2 cellular contexts compared by ENCODE assay signal in genomic region chr1:84298688-84299535, GRCh38.
TF ChIP-seq lines count a peak whose summit lies in the region.

No MANE protein-coding gene starts in this region.

TF ChIP-seq in SK-N-SH treated with all-trans-retinoic acid at 6 μM for 48 hours, 23 proteins besides CTCF, POLR2A, EP300 and RAD21 (continued from another document):
- TF ChIP-seq TSHZ2 (CRISPR knock-in tag; IDR thresholded peaks at IDR 0.05) (no peak), ZFP30 (CRISPR knock-in tag; IDR thresholded peaks at IDR 0.05) (no peak), BACH2 (CRISPR knock-in tag; IDR thresholded peaks at IDR 0.05; ENCODE audit: borderline replicate concordance) (no peak), ZFP3 (CRISPR knock-in tag; IDR thresholded peaks at IDR 0.05) (no peak), OSR1 (CRISPR knock-in tag; IDR thresholded peaks at IDR 0.05) (no peak), ISL1 (CRISPR knock-in tag; IDR thresholded peaks at IDR 0.05) (no peak), RARB (CRISPR knock-in tag; IDR thresholded peaks at IDR 0.05) (no peak), CREB5 (CRISPR knock-in tag; IDR thresholded peaks at IDR 0.05; ENCODE audit: low read depth) (no peak), PATZ1 (CRISPR knock-in tag; IDR thresholded peaks at IDR 0.05; ENCODE audit: borderline replicate concordance) (no peak), ESRRG (CRISPR knock-in tag; IDR thresholded peaks at IDR 0.05) (no peak)

TF ChIP-seq in K562, 482 proteins besides CTCF, POLR2A, EP300 and RAD21 (continued from another document and continues in another):
- TF ChIP-seq ATF3 (IDR thresholded peaks at IDR 0.05), result no peak
- no peak for TF ChIP-seq ATF3 (CRISPR knock-in tag; conservative IDR thresholded peaks at IDR 0.05)
- peak; percentile 44 for TF ChIP-seq EP400 (IDR thresholded peaks at IDR 0.05)
- TF ChIP-seq NBN (IDR thresholded peaks at IDR 0.05; ENCODE audit: low read depth), result peak; percentile 35; the same call in 1 of the 2 replicates
- peak; percentile 62 for TF ChIP-seq DPF2 (IDR thresholded peaks at IDR 0.05)
- no peak for TF ChIP-seq SREBF1 (IDR thresholded peaks at IDR 0.05; ENCODE audit: borderline replicate concordance, low read depth, low read length)
- TF ChIP-seq E4F1 (CRISPR knock-in tag; IDR thresholded peaks at IDR 0.05; ENCODE audit: borderline replicate concordance), result no peak
- peak in 1 of 2 experiments; percentile 66; a peak in 1 of 4 replicates for TF ChIP-seq HDAC1 (IDR thresholded peaks at IDR 0.05)
- no peak for TF ChIP-seq FOXA3 (CRISPR knock-in tag; conservative IDR thresholded peaks at IDR 0.05 in 1 of 2, IDR thresholded peaks at IDR 0.05 in 1 of 2)
- peak; percentile 73 for TF ChIP-seq TRIM28 (IDR thresholded peaks at IDR 0.05)
- TF ChIP-seq CHAMP1 (IDR thresholded peaks at IDR 0.05), result no peak
- TF ChIP-seq ETV5 (CRISPR knock-in tag; IDR thresholded peaks at IDR 0.05; ENCODE audit: low read depth), result peak; percentile 17; the same call in 1 of the 2 replicates
- no peak for TF ChIP-seq ZBTB8A (IDR thresholded peaks at IDR 0.05; ENCODE audit: partially characterized antibody)
- TF ChIP-seq GABPB1 (CRISPR knock-in tag; IDR thresholded peaks at IDR 0.05), result no peak
- TF ChIP-seq CREB1 (IDR thresholded peaks at IDR 0.05), result no peak
- no peak for TF ChIP-seq CREB1 (CRISPR knock-in tag; IDR thresholded peaks at IDR 0.05)
- no peak for TF ChIP-seq ZNF175 (CRISPR knock-in tag; IDR thresholded peaks at IDR 0.05; ENCODE audit: low read depth)
- TF ChIP-seq ZNF639 (CRISPR knock-in tag; conservative IDR thresholded peaks at IDR 0.05 in 1 of 2, IDR thresholded peaks at IDR 0.05 in 1 of 2), result 0 out of 4 replicates have a peak, but pooled peaks of 1 of the 2 experiments have one; percentile 7
- TF ChIP-seq PHF20 (IDR thresholded peaks at IDR 0.05; ENCODE audit: partially characterized antibody), result no peak
- TF ChIP-seq ZBTB5 (IDR thresholded peaks at IDR 0.05), result no peak
- TF ChIP-seq ZNF778 (CRISPR knock-in tag; IDR thresholded peaks at IDR 0.05), result no peak
- no peak for TF ChIP-seq MIER1 (IDR thresholded peaks at IDR 0.05; ENCODE audit: low read depth)
- TF ChIP-seq ZNF445 (CRISPR knock-in tag; IDR thresholded peaks at IDR 0.05; ENCODE audit: low read depth), result no peak
- no peak for TF ChIP-seq IRF2 (CRISPR knock-in tag; IDR thresholded peaks at IDR 0.05)
- no peak for TF ChIP-seq ZNF75A (CRISPR knock-in tag; IDR thresholded peaks at IDR 0.05)
- 0 out of 2 replicates have a peak, but pooled peaks have one; percentile 12 for TF ChIP-seq BHLHE40 (IDR thresholded peaks at IDR 0.05; ENCODE audit: low read length)
- TF ChIP-seq TEAD1 (CRISPR knock-in tag; IDR thresholded peaks at IDR 0.05), result no peak; a peak in 1 of 4 replicates
- no peak for TF ChIP-seq SIRT6 (IDR thresholded peaks at IDR 0.05; ENCODE audit: low read depth, low read length)
- TF ChIP-seq NR2C2 (CRISPR knock-in tag; IDR thresholded peaks at IDR 0.05), result no peak
- TF ChIP-seq NR2C2 (tag; IDR thresholded peaks at IDR 0.05), result peak; percentile 28; the same call in 1 of the 2 replicates
- TF ChIP-seq ETS2 (tag; IDR thresholded peaks at IDR 0.05; ENCODE audit: borderline replicate concordance, poor library complexity, severe bottlenecking), result no peak
- no peak for TF ChIP-seq NR4A1 (CRISPR knock-in tag; IDR thresholded peaks at IDR 0.05)
- TF ChIP-seq NR4A1 (tag; IDR thresholded peaks at IDR 0.05), result peak; percentile 37; the same call in 1 of the 2 replicates
- TF ChIP-seq TEAD4 (IDR thresholded peaks at IDR 0.05; ENCODE audit: low read length), result peak; percentile 75; the same call in 1 of the 2 replicates
- no peak for TF ChIP-seq TEAD4 (CRISPR knock-in tag; IDR thresholded peaks at IDR 0.05; ENCODE audit: borderline replicate concordance)
- no peak for TF ChIP-seq PCBP2 (IDR thresholded peaks at IDR 0.05; ENCODE audit: low read depth, low read length, poor library complexity, severe bottlenecking)
- no peak for TF ChIP-seq ARID3B (CRISPR knock-in tag; IDR thresholded peaks at IDR 0.05; ENCODE audit: borderline replicate concordance)
- peak; percentile 74 for TF ChIP-seq POLR2G (IDR thresholded peaks at IDR 0.05; ENCODE audit: low read depth, low read length)
- no peak for TF ChIP-seq YBX1 (IDR thresholded peaks at IDR 0.05)
- TF ChIP-seq ATF2 (CRISPR knock-in tag; IDR thresholded peaks at IDR 0.05), result no peak
- no peak for TF ChIP-seq MBD1 (CRISPR knock-in tag; IDR thresholded peaks at IDR 0.05)
- no peak for TF ChIP-seq TAF1 (IDR thresholded peaks at IDR 0.05; ENCODE audit: control insufficient read depth, extremely low read depth, insufficient read depth, low read length, severe bottlenecking)
- 0 out of 2 replicates have a peak, but pooled peaks have one; percentile 72 for TF ChIP-seq THRB (CRISPR knock-in tag; conservative IDR thresholded peaks at IDR 0.05)
- TF ChIP-seq POLR2B (IDR thresholded peaks at IDR 0.05; ENCODE audit: low read depth, partially characterized antibody), result peak; percentile 29
- peak; percentile 85 for TF ChIP-seq RBFOX2 (IDR thresholded peaks at IDR 0.05; ENCODE audit: low read depth, low read length)
